In genomic region chr1:224433671-224434446, GRCh38 we compare ENCODE assay signal across 8 cellular contexts. TPM values are rescaled to one million over a fixed set of nuclear protein-coding genes. Genes with fewer than 3 reads are reported as not detected.
DNase-seq lines count a peak whose midpoint lies in the region; ATAC-seq and TF ChIP-seq lines count a peak whose summit lies in the region.

No MANE protein-coding gene starts in this region.

- TF ChIP-seq CTCF in SU-DHL-6 (IDR thresholded peaks at IDR 0.05; ENCODE audit: insufficient read depth, low read length, poor library complexity, severe bottlenecking) = no peak

- H3K27me3 ChIP-seq in SU-DHL-6 (ENCODE audit: low read length) (no peaks in the 10 kb centered on the region), iPS DF 6.9 (ENCODE audit: control insufficient read depth, insufficient read depth, low read length) (no peaks in the 10 kb centered on the region)

- H3K4me2 ChIP-seq in SU-DHL-6 (ENCODE audit: low read depth, low read length, poor library complexity, severe bottlenecking) = peak overlapping the region; percentile 77

- POLR2A ChIA-PET in HEK293T (lab: Yijun Ruan, JAX) = interaction anchor here (0.8 to 3.1 kb wide), 10 partner anchors 9 to 76 kb away, joined by 3 to 12 read pairs (median 4); no protein-coding TSS in a partner anchor

- peaks cover 70% of the 10 kb centered on the region for H3K79me2 ChIP-seq in SU-DHL-6 (ENCODE audit: insufficient read depth, low read length)

- H3K27ac ChIP-seq in SU-DHL-6 (ENCODE audit: low read depth, low read length) (peak overlapping the region; percentile 33), iPS DF 6.9 (ENCODE audit: low read length) (no peak overlapping the region)

- no peaks in the 10 kb centered on the region for H3K4me1 ChIP-seq in iPS DF 6.9 (ENCODE audit: control insufficient read depth, insufficient read depth, low read length)

- H3K36me3 ChIP-seq in SU-DHL-6 (ENCODE audit: low read length) (peaks cover 15% of the 10 kb centered on the region; the same call in 1 of the 2 replicates), iPS DF 6.9 (ENCODE audit: control insufficient read depth, insufficient read depth, low read length) (no peaks in the 10 kb centered on the region; the same call in 1 of the 2 replicates)

- DNase-seq in ACHN = peak; percentile 34
- peak; percentile 36 for DNase-seq in HEK293T (ENCODE audit: extremely low spot score)
- peak; percentile 61 for DNase-seq in astrocyte of the hippocampus (ENCODE audit: low read depth, low spot score)
- DNase-seq in iPS DF 6.9 (ENCODE audit: low read depth, low spot score) = no peak
- peak; percentile 75 for DNase-seq in sciatic nerve (ENCODE audit: low spot score)
- no peak for DNase-seq in NCI-H345 (lab: John Stamatoyannopoulos, UW)
- no peak for DNase-seq in SKM-1 treated with dmso at 0.1 percent for 144 hours (lab: John Stamatoyannopoulos, UW; ENCODE audit: unreplicated experiment)

- H3K9me3 ChIP-seq in SU-DHL-6 (ENCODE audit: insufficient read depth, low read length) = no peaks in the 10 kb centered on the region
- no peaks in the 10 kb centered on the region for H3K9me3 ChIP-seq in iPS DF 6.9 (ENCODE audit: control insufficient read depth, insufficient read depth, low read length)

- H3K9ac ChIP-seq in SU-DHL-6 (ENCODE audit: low read length) = peak overlapping the region; percentile 74

- peaks cover 33% of the 10 kb centered on the region for H3F3A ChIP-seq in SU-DHL-6 (ENCODE audit: insufficient read depth)

- CTCF ChIA-PET in HEK293T (lab: Yijun Ruan, JAX) = no interaction called here

- H2AFZ ChIP-seq in SU-DHL-6 (ENCODE audit: low read depth, low read length, severe bottlenecking) = no peak overlapping the region

- WGBS in iPS DF 6.9 (ENCODE audit: insufficient coverage, insufficient read length) = no CpG with 5 or more reads among the region's 66 CpGs

- H3K9me2 ChIP-seq in SU-DHL-6 (replicated peaks; ENCODE audit: insufficient read depth, low read length) = no peaks in the 10 kb centered on the region

- in situ Hi-C loops in ACHN (cut with HindIII; ENCODE audit: low pct_ligation_motif_present, low pct_unique_long_range_greater_than_20kb, low sequenced_read_pairs) = no loop called here

- intact Hi-C loops in sciatic nerve (cut with DNase I) = no loop called here

- H4K20me1 ChIP-seq in SU-DHL-6 (ENCODE audit: low read depth, low read length) = peaks cover 12% of the 10 kb centered on the region

- peak overlapping the region; percentile 81 for H3K4me3 ChIP-seq in SU-DHL-6 (ENCODE audit: insufficient read depth, low read length, poor library complexity, severe bottlenecking)
- peak overlapping the region; percentile 73 for H3K4me3 ChIP-seq in iPS DF 6.9 (ENCODE audit: low read length)

- peak; percentile 51 for ATAC-seq in sciatic nerve

TF ChIP-seq in HEK293T, 16 proteins besides CTCF, POLR2A, EP300 and RAD21:
- TF ChIP-seq SP1 (IDR thresholded peaks at IDR 0.05) (no peak), ZNF384 (IDR thresholded peaks at IDR 0.05) (no peak), SUZ12 (IDR thresholded peaks at IDR 0.05) (no peak), CTBP1 (IDR thresholded peaks at IDR 0.05; ENCODE audit: borderline replicate concordance) (no peak), TARDBP (IDR thresholded peaks at IDR 0.05) (no peak), FOXA1 (IDR thresholded peaks at IDR 0.05) (no peak), FOXM1 (IDR thresholded peaks at IDR 0.05; ENCODE audit: borderline replicate concordance) (no peak), BHLHE40 (IDR thresholded peaks at IDR 0.05; ENCODE audit: borderline replicate concordance) (no peak), ARNT (IDR thresholded peaks at IDR 0.05) (no peak), LEF1 (IDR thresholded peaks at IDR 0.05; ENCODE audit: borderline replicate concordance) (no peak), NFRKB (IDR thresholded peaks at IDR 0.05) (no peak), ELF4 (IDR thresholded peaks at IDR 0.05) (no peak), FOXK2 (IDR thresholded peaks at IDR 0.05) (no peak), PKNOX1 (IDR thresholded peaks at IDR 0.05) (no peak), L3MBTL2 (conservative IDR thresholded peaks at IDR 0.05) (no peak), HDGF (IDR thresholded peaks at IDR 0.05; ENCODE audit: borderline replicate concordance) (no peak)

RNA-seq across cellular contexts. Expression of gene WDR26, which starts 0.7 kb away (rescaled TPM):
- total RNA-seq in sciatic nerve = 82.4 TPM

Comparison
In these comparisons a context has a peak if more than half of its experiments do, and no peak if none do; other contexts are left out.
1. DNase-seq: peak in ACHN (single experiment), HEK293T (single experiment), astrocyte of the hippocampus (single experiment) and sciatic nerve (single experiment); none in iPS DF 6.9 (single experiment), NCI-H345 (single experiment) and SKM-1 treated with dmso at 0.1 percent for 144 hours (single experiment).